17 cellular contexts compared by ENCODE assay signal in genomic region chr7:140143997-140144396, GRCh38. TPM values are rescaled to one million over a fixed set of nuclear protein-coding genes. Genes with fewer than 3 reads are reported as not detected.
DNase-seq lines count a peak whose midpoint lies in the region; ATAC-seq, FAIRE-seq and TF ChIP-seq lines count a peak whose summit lies in the region.
"Had no signal": no experiment of that assay in that cellular context is flagged by ENCODE, and none has a peak within 500 bp of the region (broad histone marks: within the 10 kb centered on the region; RNA-seq: fewer than 3 reads in every experiment).

No MANE protein-coding gene starts in this region.

- intact Hi-C loops in Right ventricle myocardium superior (cut with DNase I) (no loop called here), K562 (cut with micrococcal nuclease) (no loop called here), head of caudate nucleus (cut with DNase I) (no loop called here)
- intact Hi-C loops in CD4-positive, alpha-beta memory T cell (cut with micrococcal nuclease), result no loop called here

- DNase-seq in Right ventricle myocardium superior (no peak), right atrium auricular region (ENCODE audit: low spot score) (no peak), T-helper 17 cell (no peak), K562 (ENCODE audit: extremely low read depth in 1 of 4, low spot score in 3 of 4) (no peak), head of caudate nucleus (no peak)
- DNase-seq in stimulated activated CD4-positive, alpha-beta T cell treated with anti-CD3 and anti-CD28 coated beads, Interleukin-2, amount 100 ng/mL, for 24 hours, result no peak
- DNase-seq in CD4-positive, alpha-beta memory T cell, result no peak
- DNase-seq: C1 segment of cervical spinal cord; CD4-positive, alpha-beta T cell; DMS153; DMS79 treated with DMSO at 0.1 percent for 48 hours; EL; H7 had no signal

- no peak overlapping the region for H3K4me3 Mint-ChIP-seq in T-helper 17 cell
- peak overlapping the region in 1 of 8 donors; percentile 22 for H3K4me3 Mint-ChIP-seq in CD4-positive, alpha-beta memory T cell
- H3K4me3 Mint-ChIP-seq: B cell; CD4-positive, alpha-beta T cell; GM23338 had no signal

- in situ Hi-C loops in K562 (cut with MboI), result no loop called here

- TF ChIP-seq CTCF in right atrium auricular region (IDR thresholded peaks at IDR 0.05), result no peak
- TF ChIP-seq CTCF in K562 (IDR thresholded peaks at IDR 0.05 in 2 of 3, conservative IDR thresholded peaks at IDR 0.05 in 1 of 3; ENCODE audit: insufficient read depth in 2 of 3, low read depth in 1 of 3, low read length in 3 of 3), result no peak

- no peaks in the 10 kb centered on the region for H4K20me1 ChIP-seq in K562 (replicated peaks; ENCODE audit: control insufficient read depth, insufficient read depth, low read length)

- H3K36me3 ChIP-seq in right atrium auricular region (no peaks in the 10 kb centered on the region), K562 (ENCODE audit: control insufficient read depth, insufficient read depth, low read length) (no peaks in the 10 kb centered on the region)
- no peaks in the 10 kb centered on the region for H3K36me3 ChIP-seq in CD4-positive, alpha-beta memory T cell (ENCODE audit: insufficient read depth, low read length)

- peaks cover 0 to 3% (median 0%) of the 10 kb centered on the region in 8 donors for H3K9me3 Mint-ChIP-seq in CD4-positive, alpha-beta memory T cell
- H3K9me3 Mint-ChIP-seq: CD4-positive, alpha-beta T cell; GM23338 had no signal

- peaks cover 34% of the 10 kb centered on the region for H3K4me1 Mint-ChIP-seq in T-helper 17 cell
- H3K4me1 Mint-ChIP-seq in CD4-positive, alpha-beta memory T cell, result peaks cover 39 to 59% (median 54%) of the 10 kb centered on the region in 4 donors

- FAIRE-seq in K562 (lab: Jason Lieb, UNC), result no peak
- FAIRE-seq: G401.6, GM12891 had no signal

- H3K9me3 ChIP-seq in right atrium auricular region (no peaks in the 10 kb centered on the region), T-helper 17 cell (ENCODE audit: control insufficient read depth, low read length, poor library complexity, severe bottlenecking) (no peaks in the 10 kb centered on the region), K562 (replicated peaks; ENCODE audit: control insufficient read depth, insufficient read depth, low read depth, low read length) (no peaks in the 10 kb centered on the region)
- H3K9me3 ChIP-seq in CD4-positive, alpha-beta memory T cell (ENCODE audit: control insufficient read depth in 1 of 2, low read length in 2 of 2), result no peaks in the 10 kb centered on the region

- H2AFZ ChIP-seq in K562 (ENCODE audit: low read depth, low read length), result no peak overlapping the region
- H2AFZ ChIP-seq: GM23338 had no signal

- TF ChIP-seq EP300 in K562 (IDR thresholded peaks at IDR 0.05; ENCODE audit: low read length), result no peak

- H3K9ac ChIP-seq in K562 (ENCODE audit: insufficient read depth in 1 of 2, low read depth in 2 of 2, low read length in 2 of 2), result no peak overlapping the region

- TF ChIP-seq POLR2A in K562 (conservative IDR thresholded peaks at IDR 0.05), result no peak

- WGBS in K562 (ENCODE audit: insufficient coverage, low coverage, missing lambda C conversion rate), result 19% methylated on average over 3 of the region's 3 CpGs

- H3K4me2 ChIP-seq in K562 (ENCODE audit: insufficient read depth, low read length), result no peak overlapping the region
- H3K4me2 ChIP-seq: GM23338 had no signal

- H3K79me2 ChIP-seq in K562 (ENCODE audit: control insufficient read depth, insufficient read depth, low read length), result no peaks in the 10 kb centered on the region

- peak overlapping the region; percentile 0 for H3K27ac Mint-ChIP-seq in T-helper 17 cell
- peak overlapping the region in 1 of 7 donors; percentile 5 for H3K27ac Mint-ChIP-seq in CD4-positive, alpha-beta memory T cell
- H3K27ac Mint-ChIP-seq: B cell; CD4-positive, alpha-beta T cell had no signal

- CTCF ChIA-PET in K562 (lab: Yijun Ruan, JAX; ENCODE audit: low intra/inter-chr PET ratio), result no interaction called here
- CTCF ChIA-PET in CD4-positive, alpha-beta memory T cell (lab: Charles Lee; ENCODE audit: partially characterized antibody), result no interaction called here

- BruUV-seq in K562 (replicated peaks; lab: Mats Ljungman, UMichigan), result no TSS peak

- no peaks in the 10 kb centered on the region for H3K9me1 ChIP-seq in K562 (ENCODE audit: control insufficient read depth, insufficient read depth, low read length)

- ATAC-seq in Right ventricle myocardium superior (ENCODE audit: poor library complexity) (peak; percentile 15), T-helper 17 cell (no peak), K562 (no peak)
- ATAC-seq: GM23338 had no signal

- peaks cover 3% of the 10 kb centered on the region for H3K36me3 Mint-ChIP-seq in T-helper 17 cell (ENCODE audit: low read depth)
- H3K36me3 Mint-ChIP-seq in CD4-positive, alpha-beta memory T cell, result peaks cover 27 to 28% of the 10 kb centered on the region in 2 donors

- POLR2A ChIA-PET in K562 (lab: Yijun Ruan, JAX), result no interaction called here
- POLR2A ChIA-PET in CD4-positive, alpha-beta memory T cell (lab: Charles Lee; ENCODE audit: partially characterized antibody), result no interaction called here

- H3K27me3 ChIP-seq in right atrium auricular region (no peaks in the 10 kb centered on the region), K562 (ENCODE audit: control insufficient read depth in 2 of 2, insufficient read depth in 2 of 2, low read length in 2 of 2) (no peaks in the 10 kb centered on the region)
- H3K27me3 ChIP-seq in CD4-positive, alpha-beta memory T cell (ENCODE audit: insufficient read depth, low read length), result no peaks in the 10 kb centered on the region

- H3K4me1 ChIP-seq in right atrium auricular region (peaks cover 0 to 21% of the 10 kb centered on the region in 2 donors), K562 (replicated peaks in 1 of 2; ENCODE audit: control insufficient read depth in 2 of 2, insufficient read depth in 2 of 2, low read length in 2 of 2) (peaks cover 0 to 4% of the 10 kb centered on the region in 2 experiments; a peak in 2 of 5 replicates)
- H3K4me1 ChIP-seq in CD4-positive, alpha-beta memory T cell (ENCODE audit: insufficient read depth, low read length), result peaks cover 3% of the 10 kb centered on the region

- H3K27me3 Mint-ChIP-seq in T-helper 17 cell, result no peaks in the 10 kb centered on the region
- H3K27me3 Mint-ChIP-seq in CD4-positive, alpha-beta memory T cell, result no peaks in the 10 kb centered on the region
- H3K27me3 Mint-ChIP-seq: B cell; CD4-positive, alpha-beta T cell had no signal

- no peak overlapping the region for H3K4me3 ChIP-seq in right atrium auricular region
- H3K4me3 ChIP-seq in K562, result no peak overlapping the region
- H3K4me3 ChIP-seq in CD4-positive, alpha-beta memory T cell (ENCODE audit: low read length in 2 of 2), result no peak overlapping the region
- H3K4me3 ChIP-seq: GM23338 had no signal

- no peak overlapping the region for H3K27ac ChIP-seq in right atrium auricular region
- no peak overlapping the region for H3K27ac ChIP-seq in K562 (ENCODE audit: extremely low read depth, low read depth, low read length)
- no peak overlapping the region for H3K27ac ChIP-seq in CD4-positive, alpha-beta memory T cell (ENCODE audit: low read depth, low read length)

- no peak for TF ChIP-seq RAD21 in K562 (CRISPR knock-in tag; conservative IDR thresholded peaks at IDR 0.05 in 1 of 2, IDR thresholded peaks at IDR 0.05 in 1 of 2)

TF ChIP-seq in K562, 482 proteins besides CTCF, POLR2A, EP300 and RAD21:
- TF ChIP-seq POLR2H (tag; IDR thresholded peaks at IDR 0.05; ENCODE audit: low read depth) (0 out of 2 replicates have a peak, but pooled peaks have one; percentile 25), BACH1 (tag; IDR thresholded peaks at IDR 0.05) (no peak)

RNA-seq across cellular contexts. Expression of gene KDM7A, which starts 32.8 kb away (rescaled TPM):
- total RNA-seq in Right ventricle myocardium superior, result 11.9 TPM
- total RNA-seq in right atrium auricular region, result 10 to 100 TPM; 12.8 to 15.4 TPM
- total RNA-seq in T-helper 17 cell, result 10 to 100 TPM; 35.1 to 47.2 TPM
- total RNA-seq in K562 (2011; cell fraction: chromatin; rRNA removed; ENCODE audit: low replicate concordance), result 15.5 and 30.7 TPM in 2 replicates
- total RNA-seq in K562 (2011; cell fraction: nucleolus; rRNA removed), result 5.2 and 9.6 TPM in 2 replicates
- 11.7 and 17.5 TPM in 2 replicates for total RNA-seq in K562 (2011; cell fraction: nucleoplasm; rRNA removed)
- total RNA-seq in K562 (2014; rRNA removed), result 7.4 and 8.4 TPM in 2 replicates
- 7.0 and 8.2 TPM in 2 replicates for total RNA-seq in K562 (2014; rRNA removed; fragmentation: Illumina TruSeq; extraction: Trizol)
- total RNA-seq in K562 (2015; rRNA removed; fragmentation: Illumina TruSeq; extraction: Trizol), result 3.5 and 4.1 TPM in 2 replicates
- 7.6 and 7.8 TPM in 2 replicates for total RNA-seq in K562 (2021)
- polyA plus RNA-seq in K562 (2011; rRNA removed), result 6.4 and 7.6 TPM in 2 replicates
- 2.1 and 3.7 TPM in 2 replicates for polyA plus RNA-seq in K562 (2011; cell fraction: cytosol; rRNA removed)
- polyA plus RNA-seq in K562 (2011; cell fraction: nucleus; rRNA removed), result 15.0 and 21.3 TPM in 2 replicates
- 2.9 and 5.2 TPM in 2 replicates for polyA plus RNA-seq in K562 (2012)
- 8.3 and 10.3 TPM in 2 replicates for polyA plus RNA-seq in K562 (2014; fragmentation: Illumina TruSeq; extraction: Trizol)
- 1 to 10 TPM in 1 of 2 experiments, under 1 TPM in 1; 0.90 to 1.3 TPM for polyA plus RNA-seq in K562 (2014; fragmentation: Nextera tagmentation; extraction: Ambion mirVana)
- 4.4 and 6.7 TPM in 2 replicates for polyA plus RNA-seq in K562 (2014; rRNA removed)
- 21.0 and 23.1 TPM in 2 replicates for polyA minus RNA-seq in K562 (2011; rRNA and poly(A)+ RNA removed)
- 7.3 and 9.8 TPM in 2 replicates for polyA minus RNA-seq in K562 (2011; cell fraction: cytosol; rRNA and poly(A)+ RNA removed)
- 9.2 and 16.3 TPM in 2 replicates for polyA minus RNA-seq in K562 (2011; cell fraction: nucleus; rRNA and poly(A)+ RNA removed)
- 10 to 100 TPM; 42.8 to 45.9 TPM for total RNA-seq in CD4-positive, alpha-beta memory T cell
- 1 to 10 TPM; 3.3 to 4.4 TPM for polyA plus RNA-seq in CD4-positive, alpha-beta memory T cell
